Comparison of ENCODE assay signal across 16 cellular contexts in genomic region chr5:41009228-41009627, GRCh38.
DNase-seq lines count a peak whose midpoint lies in the region; ATAC-seq and TF ChIP-seq lines count a peak whose summit lies in the region.
"Had no signal": no experiment of that assay in that cellular context is flagged by ENCODE, and none has a peak within 500 bp of the region (broad histone marks: within the 10 kb centered on the region; RNA-seq: fewer than 3 reads in every experiment).

No MANE protein-coding gene starts in this region.

- TF ChIP-seq CTCF in MCF 10A (IDR thresholded peaks at IDR 0.05; ENCODE audit: unreplicated experiment), result no peak
- TF ChIP-seq CTCF in breast epithelium (IDR thresholded peaks at IDR 0.05), result no peak
- TF ChIP-seq CTCF in RWPE2 (IDR thresholded peaks at IDR 0.05; ENCODE audit: poor library complexity, severe bottlenecking), result no peak
- TF ChIP-seq CTCF in WTC11 (IDR thresholded peaks at IDR 0.05), result no peak

- H3K4me1 Mint-ChIP-seq in MCF 10A (ENCODE audit: insufficient read depth, unreplicated experiment) (no peaks in the 10 kb centered on the region), WTC11 (no peaks in the 10 kb centered on the region)
- H3K4me1 Mint-ChIP-seq: mesothelial cell of epicardium had no signal

- no peaks in the 10 kb centered on the region for H3K4me1 ChIP-seq in breast epithelium
- H3K4me1 ChIP-seq in RWPE2 (ENCODE audit: insufficient read depth, poor library complexity, severe bottlenecking), result peaks cover 10% of the 10 kb centered on the region
- H3K4me1 ChIP-seq: ascending aorta, spleen had no signal

- H3K27ac ChIP-seq in breast epithelium (no peak overlapping the region), RWPE2 (ENCODE audit: poor library complexity, severe bottlenecking) (no peak overlapping the region)
- H3K27ac ChIP-seq: ascending aorta, dorsolateral prefrontal cortex, spleen had no signal

- DNase-seq in MCF 10A (ENCODE audit: unreplicated experiment), result peak; percentile 78
- DNase-seq in breast epithelium (ENCODE audit: low spot score in 2 of 2), result no peak
- no peak for DNase-seq in RWPE2 (ENCODE audit: low spot score)
- DNase-seq in fibroblast of peridontal ligament (ENCODE audit: extremely low read depth), result peak; percentile 42
- DNase-seq in NCI-H1105 treated with DMSO at 0.1 percent for 48 hours (lab: John Stamatoyannopoulos, UW), result no peak
- DNase-seq in activated CD4-positive, alpha-beta T cell treated with anti-CD3 and anti-CD28 coated beads for 4 hours, result no peak
- DNase-seq in T-helper 2 cell, result no peak
- no peak for DNase-seq in WTC11 (ENCODE audit: low spot score)
- DNase-seq: activated CD4-positive, alpha-beta memory T cell treated with anti-CD3 and anti-CD28 coated beads for 36 hours; COR-L47; dorsolateral prefrontal cortex; H9; NCI-H2227 treated with DMSO at 0.1 percent for 48 hours; spleen had no signal

- no peaks in the 10 kb centered on the region for H3K9me3 ChIP-seq in breast epithelium
- H3K9me3 ChIP-seq in RWPE2 (ENCODE audit: severe bottlenecking), result no peaks in the 10 kb centered on the region
- H3K9me3 ChIP-seq: ascending aorta, spleen had no signal

- H3K4me3 ChIP-seq in breast epithelium (no peak overlapping the region), RWPE2 (ENCODE audit: severe bottlenecking) (no peak overlapping the region)
- H3K4me3 ChIP-seq: ascending aorta, dorsolateral prefrontal cortex, spleen had no signal

- ATAC-seq in RWPE2 (ENCODE audit: low read depth) (peak; percentile 89), WTC11 (no peak)

- H3K36me3 Mint-ChIP-seq in MCF 10A (ENCODE audit: insufficient read depth, unreplicated experiment), result no peaks in the 10 kb centered on the region
- no peaks in the 10 kb centered on the region for H3K36me3 Mint-ChIP-seq in WTC11
- H3K36me3 Mint-ChIP-seq: activated CD4-positive, alpha-beta memory T cell treated with anti-CD3 and anti-CD28 coated beads for 36 hours; mesothelial cell of epicardium had no signal

- CTCF ChIA-PET in MCF 10A (lab: Yijun Ruan, JAX) (no interaction called here), WTC11 (lab: Charles Lee) (no interaction called here)

- TF ChIP-seq POLR2A in breast epithelium (IDR thresholded peaks at IDR 0.05), result no peak

- POLR2A ChIA-PET in MCF 10A (lab: Yijun Ruan, JAX), result no interaction called here
- POLR2A ChIA-PET in WTC11 (lab: Charles Lee), result no interaction called here

- H3K27me3 Mint-ChIP-seq in MCF 10A (ENCODE audit: insufficient read depth, unreplicated experiment) (no peaks in the 10 kb centered on the region), WTC11 (ENCODE audit: low read depth) (no peaks in the 10 kb centered on the region)

- H3K27ac Mint-ChIP-seq in MCF 10A (ENCODE audit: low read depth, unreplicated experiment), result no peak overlapping the region
- H3K27ac Mint-ChIP-seq in WTC11, result no peak overlapping the region
- H3K27ac Mint-ChIP-seq: activated CD4-positive, alpha-beta memory T cell treated with anti-CD3 and anti-CD28 coated beads for 36 hours; H9; mesothelial cell of epicardium had no signal

- intact Hi-C loops in MCF 10A (cut with micrococcal nuclease) (no loop called here), breast epithelium (cut with DNase I; ENCODE audit: low total_unique reads) (no loop called here)

- H3K9me3 Mint-ChIP-seq in MCF 10A (ENCODE audit: unreplicated experiment) (no peaks in the 10 kb centered on the region), WTC11 (peaks cover 5% of the 10 kb centered on the region)
- H3K9me3 Mint-ChIP-seq: activated CD4-positive, alpha-beta memory T cell treated with anti-CD3 and anti-CD28 coated beads for 36 hours; H9 had no signal

- H3K36me3 ChIP-seq in breast epithelium (no peaks in the 10 kb centered on the region), RWPE2 (ENCODE audit: low read depth) (no peaks in the 10 kb centered on the region)
- H3K36me3 ChIP-seq: ascending aorta, spleen had no signal

- no TSS peak for BruUV-seq in MCF 10A (replicated peaks; lab: Mats Ljungman, UMichigan)

- H3K4me3 Mint-ChIP-seq in MCF 10A (ENCODE audit: unreplicated experiment) (no peak overlapping the region), WTC11 (no peak overlapping the region)
- H3K4me3 Mint-ChIP-seq: activated CD4-positive, alpha-beta memory T cell treated with anti-CD3 and anti-CD28 coated beads for 36 hours; H9; mesothelial cell of epicardium had no signal

- H3K27me3 ChIP-seq in breast epithelium (no peaks in the 10 kb centered on the region), RWPE2 (ENCODE audit: insufficient read depth, poor library complexity, severe bottlenecking) (no peaks in the 10 kb centered on the region)
- H3K27me3 ChIP-seq: ascending aorta, dorsolateral prefrontal cortex, spleen had no signal

TF ChIP-seq in WTC11, 78 proteins besides CTCF, POLR2A, EP300 and RAD21:
- TF ChIP-seq, protein P1, sequence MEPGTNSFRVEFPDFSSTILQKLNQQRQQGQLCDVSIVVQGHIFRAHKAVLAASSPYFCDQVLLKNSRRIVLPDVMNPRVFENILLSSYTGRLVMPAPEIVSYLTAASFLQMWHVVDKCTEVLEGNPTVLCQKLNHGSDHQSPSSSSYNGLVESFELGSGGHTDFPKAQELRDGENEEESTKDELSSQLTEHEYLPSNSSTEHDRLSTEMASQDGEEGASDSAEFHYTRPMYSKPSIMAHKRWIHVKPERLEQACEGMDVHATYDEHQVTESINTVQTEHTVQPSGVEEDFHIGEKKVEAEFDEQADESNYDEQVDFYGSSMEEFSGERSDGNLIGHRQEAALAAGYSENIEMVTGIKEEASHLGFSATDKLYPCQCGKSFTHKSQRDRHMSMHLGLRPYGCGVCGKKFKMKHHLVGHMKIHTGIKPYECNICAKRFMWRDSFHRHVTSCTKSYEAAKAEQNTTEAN (CRISPR knock-in tag; IDR thresholded peaks at IDR 0.05), result no peak
- TF ChIP-seq GTF2I (CRISPR knock-in tag; conservative IDR thresholded peaks at IDR 0.05) (no peak), ZNF219 (CRISPR knock-in tag; IDR thresholded peaks at IDR 0.05; ENCODE audit: borderline replicate concordance) (no peak), ZNF317 (CRISPR knock-in tag; IDR thresholded peaks at IDR 0.05; ENCODE audit: borderline replicate concordance, low read depth) (no peak), MYBL2 (CRISPR knock-in tag; IDR thresholded peaks at IDR 0.05) (no peak), ATF1 (CRISPR knock-in tag; IDR thresholded peaks at IDR 0.05) (no peak), NR2C2 (CRISPR knock-in tag; IDR thresholded peaks at IDR 0.05) (no peak), CREM (CRISPR knock-in tag; IDR thresholded peaks at IDR 0.05) (no peak), ZNF232 (CRISPR knock-in tag; IDR thresholded peaks at IDR 0.05) (no peak), CREB1 (CRISPR knock-in tag; IDR thresholded peaks at IDR 0.05) (no peak), ZNF138 (CRISPR knock-in tag; conservative IDR thresholded peaks at IDR 0.05) (no peak), FOXP1 (CRISPR knock-in tag; IDR thresholded peaks at IDR 0.05; ENCODE audit: borderline replicate concordance) (no peak), EMX1 (CRISPR knock-in tag; IDR thresholded peaks at IDR 0.05) (no peak), KAT7 (CRISPR knock-in tag; IDR thresholded peaks at IDR 0.05; ENCODE audit: borderline replicate concordance) (no peak)
- TF ChIP-seq, protein P2, sequence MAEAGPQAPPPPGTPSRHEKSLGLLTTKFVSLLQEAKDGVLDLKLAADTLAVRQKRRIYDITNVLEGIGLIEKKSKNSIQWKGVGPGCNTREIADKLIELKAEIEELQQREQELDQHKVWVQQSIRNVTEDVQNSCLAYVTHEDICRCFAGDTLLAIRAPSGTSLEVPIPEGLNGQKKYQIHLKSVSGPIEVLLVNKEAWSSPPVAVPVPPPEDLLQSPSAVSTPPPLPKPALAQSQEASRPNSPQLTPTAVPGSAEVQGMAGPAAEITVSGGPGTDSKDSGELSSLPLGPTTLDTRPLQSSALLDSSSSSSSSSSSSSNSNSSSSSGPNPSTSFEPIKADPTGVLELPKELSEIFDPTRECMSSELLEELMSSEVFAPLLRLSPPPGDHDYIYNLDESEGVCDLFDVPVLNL (CRISPR knock-in tag; IDR thresholded peaks at IDR 0.05; ENCODE audit: borderline replicate concordance, low read depth), result no peak
- TF ChIP-seq, protein P3, sequence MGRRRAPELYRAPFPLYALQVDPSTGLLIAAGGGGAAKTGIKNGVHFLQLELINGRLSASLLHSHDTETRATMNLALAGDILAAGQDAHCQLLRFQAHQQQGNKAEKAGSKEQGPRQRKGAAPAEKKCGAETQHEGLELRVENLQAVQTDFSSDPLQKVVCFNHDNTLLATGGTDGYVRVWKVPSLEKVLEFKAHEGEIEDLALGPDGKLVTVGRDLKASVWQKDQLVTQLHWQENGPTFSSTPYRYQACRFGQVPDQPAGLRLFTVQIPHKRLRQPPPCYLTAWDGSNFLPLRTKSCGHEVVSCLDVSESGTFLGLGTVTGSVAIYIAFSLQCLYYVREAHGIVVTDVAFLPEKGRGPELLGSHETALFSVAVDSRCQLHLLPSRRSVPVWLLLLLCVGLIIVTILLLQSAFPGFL (CRISPR knock-in tag; IDR thresholded peaks at IDR 0.05; ENCODE audit: borderline replicate concordance), result no peak
TF ChIP-seq in WTC11: peak in this region for 0.

Comparison
In these comparisons a context has a peak if more than half of its experiments do, and no peak if none do; other contexts are left out.
1. DNase-seq: peak in MCF 10A (single experiment) and fibroblast of peridontal ligament (single experiment); none in breast epithelium (0 of 2), RWPE2 (single experiment), NCI-H1105 treated with DMSO at 0.1 percent for 48 hours (single experiment), activated CD4-positive, alpha-beta T cell treated with anti-CD3 and anti-CD28 coated beads for 4 hours (0 of 2), T-helper 2 cell (0 of 5) and WTC11 (single experiment).